31 cellular contexts compared by ENCODE assay signal in the genomic region with DNA sequence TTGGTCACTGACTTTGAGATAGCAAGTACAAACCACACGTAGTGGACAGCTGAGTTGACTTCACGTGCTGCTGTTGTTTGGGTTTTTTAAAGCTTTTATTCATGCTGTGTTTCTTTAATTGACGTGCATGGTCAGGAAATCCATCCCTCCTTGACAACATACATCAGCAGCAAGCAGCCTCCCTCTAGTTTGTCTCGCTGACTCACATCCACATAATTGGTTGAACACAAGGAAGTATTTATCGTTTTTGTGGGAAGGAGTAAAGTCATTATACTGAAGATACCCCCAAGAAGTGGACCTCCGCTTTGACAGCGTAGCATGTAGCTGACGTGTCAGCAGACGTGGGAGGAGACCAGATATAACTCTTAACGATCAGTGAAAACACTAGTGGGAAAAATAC.
"Had no signal": no experiment of that assay in that cellular context is flagged by ENCODE, and none has a peak within 500 bp of the region (broad histone marks: within the 10 kb centered on the region; RNA-seq: fewer than 3 reads in every experiment).

No MANE protein-coding gene starts in this region.

- H3K4me3 ChIP-seq: esophagus squamous epithelium, gastrocnemius medialis, left lung, lung, mucosa of descending colon, tibial nerve had no signal

- H3K4me1 Mint-ChIP-seq: activated CD4-positive, alpha-beta T cell treated with anti-CD3 and anti-CD28 coated beads, Interleukin-2, amount 10 ng/mL, durations not matched to agents 7 days and 5 days; activated naive CD4-positive, alpha-beta T cell treated with anti-CD3 and anti-CD28 coated beads, Interleukin-2, amount 50 U/mL, for 24 hours; activated naive CD8-positive, alpha-beta T cell treated with anti-CD3 and anti-CD28 coated beads, Interleukin-2, amount 50 U/mL, for 24 hours had no signal

- H3K27ac ChIP-seq: brain microvascular endothelial cell, epithelial cell of prostate, esophagus squamous epithelium, gastrocnemius medialis, left lung, tibial nerve, VCaP had no signal

- H3K4me3 Mint-ChIP-seq: activated CD4-positive, alpha-beta T cell treated with anti-CD3 and anti-CD28 coated beads, Interleukin-2, amount 10 ng/mL, durations not matched to agents 7 days and 5 days; activated CD8-positive, alpha-beta T cell treated with anti-CD3 and anti-CD28 coated beads for 36 hours; activated naive CD4-positive, alpha-beta T cell treated with anti-CD3 and anti-CD28 coated beads, Interleukin-2, amount 50 U/mL, for 24 hours; activated naive CD8-positive, alpha-beta T cell treated with anti-CD3 and anti-CD28 coated beads, Interleukin-2, amount 50 U/mL, for 24 hours; activated T-cell treated with anti-CD3 and anti-CD28 coated beads, Interleukin-2, amount 50 U/mL, for 4 hours; natural killer cell treated with Interleukin-12 subunit alpha and Interleukin-12 subunit beta and Interleukin-15 and Interleukin-18, amount 100 ng/mL, for 72 hours; T-helper 2 cell treated with Interferon-gamma antibody and Interleukin-4, amounts not matched to agents 5 μg/mL and 100 μg/mL, for 36 hours had no signal

- H3K27me3 ChIP-seq: brain microvascular endothelial cell, esophagus squamous epithelium, gastrocnemius medialis, left lung, tibial nerve had no signal

- DNase-seq: activated CD4-positive, alpha-beta T cell treated with anti-CD3 and anti-CD28 coated beads for 1 hour; activated CD4-positive, alpha-beta T cell treated with anti-CD3 and anti-CD28 coated beads, Interleukin-2, amount 10 ng/mL, durations not matched to agents 7 days and 5 days; activated CD8-positive, alpha-beta T cell treated with anti-CD3 and anti-CD28 coated beads for 36 hours; activated naive CD8-positive, alpha-beta T cell treated with anti-CD3 and anti-CD28 coated beads, Interleukin-2, amount 50 U/mL, for 24 hours; activated T-cell treated with anti-CD3 and anti-CD28 coated beads, Interleukin-2, amount 50 U/mL, for 4 hours; aorta; brain microvascular endothelial cell; caudate nucleus; effector CD8-positive, alpha-beta T cell; esophagus squamous epithelium; gastrocnemius medialis; glutamatergic neuron; left lung; mesendoderm; mucosa of descending colon; posterior cingulate gyrus; right cardiac atrium; stimulated activated CD4-positive, alpha-beta T cell treated with anti-CD3 and anti-CD28 coated beads, Interleukin-15, amount 100 ng/mL, for 24 hours; stimulated activated CD4-positive, alpha-beta T cell treated with anti-CD3 and anti-CD28 coated beads, Interleukin-2, amount 100 ng/mL, for 24 hours; stimulated activated naive CD4-positive, alpha-beta T cell treated with Interleukin-2 at 50 U/mL for 16 hours; T-helper 1 cell had no signal

- H3K9me3 Mint-ChIP-seq: activated CD4-positive, alpha-beta T cell treated with anti-CD3 and anti-CD28 coated beads, Interleukin-2, amount 10 ng/mL, durations not matched to agents 7 days and 5 days; activated CD8-positive, alpha-beta T cell treated with anti-CD3 and anti-CD28 coated beads for 36 hours; activated naive CD4-positive, alpha-beta T cell treated with anti-CD3 and anti-CD28 coated beads, Interleukin-2, amount 50 U/mL, for 24 hours; activated naive CD8-positive, alpha-beta T cell treated with anti-CD3 and anti-CD28 coated beads, Interleukin-2, amount 50 U/mL, for 24 hours; activated T-cell treated with anti-CD3 and anti-CD28 coated beads, Interleukin-2, amount 50 U/mL, for 4 hours; activated T-helper 2 cell treated with anti-CD3 and anti-CD28 coated beads, Interferon-gamma antibody, Interleukin-2, Interleukin-4, amounts not matched to agents 10 μg/mL and 5 μg/mL and 100 μg/mL, durations not matched to agents 14 hours and 24 hours and 36 hours; natural killer cell treated with Interleukin-12 subunit alpha and Interleukin-12 subunit beta and Interleukin-15 and Interleukin-18, amount 100 ng/mL, for 72 hours; T-helper 2 cell treated with Interferon-gamma antibody and Interleukin-4, amounts not matched to agents 5 μg/mL and 100 μg/mL, for 36 hours had no signal

- H3K9me3 ChIP-seq: esophagus squamous epithelium, gastrocnemius medialis, left lung, mucosa of descending colon, tibial nerve had no signal

- H3K27ac Mint-ChIP-seq: activated CD4-positive, alpha-beta T cell treated with anti-CD3 and anti-CD28 coated beads, Interleukin-2, amount 10 ng/mL, durations not matched to agents 7 days and 5 days; activated CD8-positive, alpha-beta T cell treated with anti-CD3 and anti-CD28 coated beads for 36 hours; activated naive CD4-positive, alpha-beta T cell treated with anti-CD3 and anti-CD28 coated beads, Interleukin-2, amount 50 U/mL, for 24 hours; activated naive CD8-positive, alpha-beta T cell treated with anti-CD3 and anti-CD28 coated beads, Interleukin-2, amount 50 U/mL, for 24 hours; activated T-helper 2 cell treated with anti-CD3 and anti-CD28 coated beads, Interferon-gamma antibody, Interleukin-2, Interleukin-4, amounts not matched to agents 10 μg/mL and 5 μg/mL and 100 μg/mL, durations not matched to agents 14 hours and 24 hours and 36 hours; natural killer cell treated with Interleukin-12 subunit alpha and Interleukin-12 subunit beta and Interleukin-15 and Interleukin-18, amount 100 ng/mL, for 72 hours; T-helper 2 cell treated with Interferon-gamma antibody and Interleukin-4, amounts not matched to agents 5 μg/mL and 100 μg/mL, for 36 hours had no signal

- ATAC-seq: activated CD8-positive, alpha-beta T cell treated with anti-CD3 and anti-CD28 coated beads for 36 hours; activated naive CD8-positive, alpha-beta T cell treated with anti-CD3 and anti-CD28 coated beads, Interleukin-2, amount 50 U/mL, for 24 hours; activated T-cell treated with anti-CD3 and anti-CD28 coated beads, Interleukin-2, amount 50 U/mL, for 4 hours; gastrocnemius medialis; left lung; mucosa of descending colon; natural killer cell treated with Interleukin-12 subunit alpha and Interleukin-12 subunit beta and Interleukin-15 and Interleukin-18, amount 100 ng/mL, for 72 hours; right cardiac atrium had no signal

- H3K36me3 Mint-ChIP-seq: activated naive CD4-positive, alpha-beta T cell treated with anti-CD3 and anti-CD28 coated beads, Interleukin-2, amount 50 U/mL, for 24 hours; natural killer cell treated with Interleukin-12 subunit alpha and Interleukin-12 subunit beta and Interleukin-15 and Interleukin-18, amount 100 ng/mL, for 72 hours had no signal

- FAIRE-seq: endometrium, islet of Langerhans had no signal
